ENCODE assay signal across 18 cellular contexts in the genomic region with DNA sequence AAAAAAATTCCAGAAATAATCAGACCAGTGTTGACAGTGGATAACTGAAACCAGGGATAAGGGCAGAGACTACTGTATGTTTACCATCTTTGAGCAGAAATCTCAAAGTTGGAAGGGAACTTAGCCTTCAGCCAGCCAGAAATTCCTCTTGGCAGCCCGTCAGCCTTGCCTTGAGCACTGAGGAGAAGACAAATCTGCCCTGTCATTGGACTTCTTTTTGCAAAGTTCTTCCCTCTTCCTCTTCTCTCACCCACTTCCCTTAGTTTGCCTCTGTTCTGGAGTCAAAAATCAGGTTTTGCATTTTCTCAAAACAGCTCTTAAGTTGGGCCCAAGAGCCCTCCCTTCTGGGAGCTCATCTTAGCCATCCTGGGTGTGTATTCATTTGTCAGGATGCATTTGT. TPM values are rescaled to one million over a fixed set of nuclear protein-coding genes. Genes with fewer than 3 reads are reported as not detected.
DNase-seq lines count a peak whose midpoint lies in the region; ATAC-seq, FAIRE-seq and TF ChIP-seq lines count a peak whose summit lies in the region.
"Had no signal": no experiment of that assay in that cellular context is flagged by ENCODE, and none has a peak within 500 bp of the region (broad histone marks: within the 10 kb centered on the region; RNA-seq: fewer than 3 reads in every experiment).

No MANE protein-coding gene starts in this region.

- 50 to 56% methylated on average over 1 of the region's 1 CpG for WGBS in transverse colon (ENCODE audit: low coverage in 1 of 2), 2 donors

- TF ChIP-seq EP300 in transverse colon (IDR thresholded peaks at IDR 0.05; ENCODE audit: low read depth) = no peak

- no peak for DNase-seq in AG04450 (ENCODE audit: low read depth, low spot score)
- no peak for DNase-seq in T-cell
- DNase-seq in epithelial cell of prostate (ENCODE audit: low read depth, low spot score) = no peak
- no peak for DNase-seq in transverse colon
- DNase-seq in EL = no peak
- DNase-seq: activated naive CD8-positive, alpha-beta T cell treated with anti-CD3 and anti-CD28 coated beads, Interleukin-2, amount 10 ng/mL, durations not matched to agents 7 days and 5 days; DMS79 treated with DMSO at 0.1 percent for 48 hours; natural killer cell; NCI-H2029 treated with DMSO at 0.1 percent for 48 hours; NCI-H524 treated with DMSO at 0.1 percent for 48 hours; Peyer's patch; SW 1271 had no signal

- peaks cover 3 to 4% (median 3%) of the 10 kb centered on the region in 4 donors for H3K4me1 ChIP-seq in transverse colon

- POLR2A ChIA-PET in AG04450 (lab: Yijun Ruan, JAX) (no interaction called here), T-cell (lab: Charles Lee) (no interaction called here)

- no peak for TF ChIP-seq POLR2A in transverse colon (IDR thresholded peaks at IDR 0.05)

- H3K4me3 ChIP-seq in AG04450 (ENCODE audit: low read depth, low read length) (no peak overlapping the region), transverse colon (no peak overlapping the region)
- H3K4me3 ChIP-seq: BLaER1, Peyer's patch had no signal

- peak; percentile 91 for FAIRE-seq in G401.6 (lab: Jason Lieb, UNC)
- FAIRE-seq: endometrium, frontal cortex had no signal

- intact Hi-C loops in transverse colon (cut with DNase I; ENCODE audit: low total_unique reads) = no loop called here

- no peak overlapping the region for H3K4me3 Mint-ChIP-seq in T-cell
- H3K4me3 Mint-ChIP-seq: activated naive CD8-positive, alpha-beta T cell treated with anti-CD3 and anti-CD28 coated beads, Interleukin-2, amount 10 ng/mL, durations not matched to agents 7 days and 5 days; natural killer cell had no signal

- H3K36me3 ChIP-seq in transverse colon = peaks cover 0 to 35% (median 15%) of the 10 kb centered on the region in 4 donors

- in situ Hi-C loops in transverse colon (cut with MboI; ENCODE audit: low pct_ligation_motif_present in 1 of 4, low pct_unique_long_range_greater_than_20kb in 1 of 4, low sequenced_read_pairs in 3 of 4) = no loop called here

- peak overlapping the region; percentile 0 for H3K27ac ChIP-seq in AG04450 (ENCODE audit: low read depth, low read length)
- H3K27ac ChIP-seq in epithelial cell of prostate = peak overlapping the region; percentile 77
- no peak overlapping the region for H3K27ac ChIP-seq in transverse colon
- H3K27ac ChIP-seq: BLaER1, Peyer's patch, VCaP had no signal

- H3K27me3 ChIP-seq in AG04450 (ENCODE audit: control insufficient read depth, insufficient read depth, low read length) = no peaks in the 10 kb centered on the region
- H3K27me3 ChIP-seq in transverse colon = no peaks in the 10 kb centered on the region
- H3K27me3 ChIP-seq: BLaER1, Peyer's patch had no signal

- no peaks in the 10 kb centered on the region for H3K9me3 Mint-ChIP-seq in T-cell
- H3K9me3 Mint-ChIP-seq: activated naive CD8-positive, alpha-beta T cell treated with anti-CD3 and anti-CD28 coated beads, Interleukin-2, amount 10 ng/mL, durations not matched to agents 7 days and 5 days; natural killer cell had no signal

- H3K27me3 Mint-ChIP-seq in T-cell = no peaks in the 10 kb centered on the region
- H3K27me3 Mint-ChIP-seq: activated naive CD8-positive, alpha-beta T cell treated with anti-CD3 and anti-CD28 coated beads, Interleukin-2, amount 10 ng/mL, durations not matched to agents 7 days and 5 days had no signal

- TF ChIP-seq CTCF in AG04450 (IDR thresholded peaks at IDR 0.05; ENCODE audit: low read depth, low read length) = no peak
- TF ChIP-seq CTCF in transverse colon (IDR thresholded peaks at IDR 0.05) = no peak

- no peak for ATAC-seq in T-cell (replicated peaks in 1 of 4)
- no peak for ATAC-seq in activated CD4-positive, CD25-positive, alpha-beta regulatory T cell treated with anti-CD3 and anti-CD28 coated beads, Interleukin-2, amount 50 U/mL, for 24 hours
- ATAC-seq: natural killer cell had no signal

- H3K4me1 Mint-ChIP-seq in T-cell = peaks cover 8 to 12% (median 10%) of the 10 kb centered on the region in 3 donors

- H3K9me3 ChIP-seq in AG04450 (ENCODE audit: control insufficient read depth, insufficient read depth, low read length) (no peaks in the 10 kb centered on the region), transverse colon (no peaks in the 10 kb centered on the region)
- H3K9me3 ChIP-seq: BLaER1, Peyer's patch had no signal

- CTCF ChIA-PET in AG04450 (lab: Charles Lee) = no interaction called here
- CTCF ChIA-PET in T-cell (lab: Charles Lee) = no interaction called here

- peak overlapping the region; percentile 17 to 62 for H3K27ac Mint-ChIP-seq in T-cell
- H3K27ac Mint-ChIP-seq: activated naive CD8-positive, alpha-beta T cell treated with anti-CD3 and anti-CD28 coated beads, Interleukin-2, amount 10 ng/mL, durations not matched to agents 7 days and 5 days had no signal

- peaks cover 14% of the 10 kb centered on the region for H3K36me3 Mint-ChIP-seq in T-cell
- H3K36me3 Mint-ChIP-seq: natural killer cell had no signal

RNA-seq across cellular contexts. Expression of a gene that starts 6.2 kb away (rescaled TPM):
- polyA plus RNA-seq in AG04450 (2011; rRNA removed) = 107 and 110 TPM in 2 replicates
- 55.5 and 69.2 TPM in 2 replicates for polyA minus RNA-seq in AG04450 (2011; rRNA and poly(A)+ RNA removed)
- total RNA-seq in T-cell (100 to 1,000 TPM in 4 of 5 donors, 10 to 100 TPM in 1; 90.2 to 131 (median 105) TPM), transverse colon (100 to 1,000 TPM; 126 to 190 (median 143) TPM)

RNA-seq across cellular contexts. Expression of a gene that starts 17.1 kb away (rescaled TPM):
- 19.7 and 27.5 TPM in 2 replicates for polyA plus RNA-seq in AG04450 (2011; rRNA removed)
- polyA minus RNA-seq in AG04450 (2011; rRNA and poly(A)+ RNA removed) = 33.8 and 40.1 TPM in 2 replicates
- 100 to 1,000 TPM; 273 to 345 (median 281) TPM for total RNA-seq in T-cell
- 100 to 1,000 TPM in 3 of 4 donors, 10 to 100 TPM in 1; 90.2 to 165 (median 105) TPM for total RNA-seq in transverse colon

RNA-seq across cellular contexts. Expression of a gene that starts 23.7 kb away (rescaled TPM):
- 12.2 and 13.8 TPM in 2 replicates for polyA plus RNA-seq in AG04450 (2011; rRNA removed)
- 13.5 and 25.8 TPM in 2 replicates for polyA minus RNA-seq in AG04450 (2011; rRNA and poly(A)+ RNA removed)
- 100 to 1,000 TPM in 3 of 5 donors, 10 to 100 TPM in 2; 90.5 to 127 (median 120) TPM for total RNA-seq in T-cell
- total RNA-seq in transverse colon = 100 to 1,000 TPM in 1 of 4 donors, 10 to 100 TPM in 3; 28.5 to 111 (median 60.4) TPM

RNA-seq across cellular contexts. Expression of a gene that starts 38.4 kb away (rescaled TPM):
- polyA plus RNA-seq in AG04450 (2011; rRNA removed) = 0.22 and 0.50 TPM in 2 replicates
- 0.17 and 8.4 TPM in 2 replicates for polyA minus RNA-seq in AG04450 (2011; rRNA and poly(A)+ RNA removed)
- total RNA-seq in T-cell (1 to 10 TPM in 2 of 5 donors, under 1 TPM in 3; 0.82 to 1.6 (median 0.95) TPM), transverse colon (1 to 10 TPM in 3 of 4 donors, not detected in 1; 1.1 to 3.2 (median 1.4) TPM)
- total RNA-seq: frontal cortex had no signal

Comparison
In these comparisons a context has a peak if more than half of its experiments do, and no peak if none do; other contexts are left out.
1. H3K27ac ChIP-seq: peak in AG04450 (single experiment) and epithelial cell of prostate (single experiment); none in transverse colon (0 of 4).